12 cellular contexts compared by ENCODE assay signal in genomic region chr1:208179303-208179702, GRCh38.
DNase-seq lines count a peak whose midpoint lies in the region; ATAC-seq, FAIRE-seq and TF ChIP-seq lines count a peak whose summit lies in the region.
"Had no signal": no experiment of that assay in that cellular context is flagged by ENCODE, and none has a peak within 500 bp of the region (broad histone marks: within the 10 kb centered on the region; RNA-seq: fewer than 3 reads in every experiment).

No MANE protein-coding gene starts in this region.

- H4K8ac ChIP-seq in H9 (replicated peaks; ENCODE audit: insufficient read length, low read depth, low read length) = no peak overlapping the region
- no peak overlapping the region for H4K8ac ChIP-seq in mesendoderm (ENCODE audit: low read depth, low read length)

- CTCF ChIA-PET in A549 (lab: Yijun Ruan, JAX) = interaction anchor here (0.6 to 3.2 kb wide), 5 partner anchors 39 to 157 kb away, joined by 3 to 11 read pairs (median 6); partner anchors contain the start of gene PLXNA2
- CTCF ChIA-PET in CD4-positive, alpha-beta T cell (lab: Charles Lee) = no interaction called here

- no peak overlapping the region for H2BK20ac ChIP-seq in H9 (ENCODE audit: low read depth, low read length, poor library complexity, severe bottlenecking)

- H3K9me3 ChIP-seq in A549 (no peaks in the 10 kb centered on the region), H9 (ENCODE audit: control insufficient read depth, low read depth, low read length) (no peaks in the 10 kb centered on the region), WERI-Rb-1 (ENCODE audit: severe bottlenecking) (no peaks in the 10 kb centered on the region)
- no peaks in the 10 kb centered on the region for H3K9me3 ChIP-seq in CD4-positive, alpha-beta T cell (ENCODE audit: control insufficient read depth, low read length)

- H3K36me3 Mint-ChIP-seq in H9 (ENCODE audit: insufficient read depth in 1 of 3, low read depth in 3 of 3) = no peaks in the 10 kb centered on the region
- H3K36me3 Mint-ChIP-seq in CD4-positive, alpha-beta T cell (ENCODE audit: low read depth) = no peaks in the 10 kb centered on the region
- H3K36me3 Mint-ChIP-seq: CD14-positive monocyte had no signal

- H3K18ac ChIP-seq in H9 (ENCODE audit: insufficient read length, low read depth, low read length) = no peak overlapping the region
- no peak overlapping the region for H3K18ac ChIP-seq in mesendoderm (ENCODE audit: low read length)

- H3K27ac Mint-ChIP-seq in H9 = peak overlapping the region in 2 of 3 experiments; percentile 37 to 48; a peak in 1 of 7 replicates
- H3K27ac Mint-ChIP-seq in CD4-positive, alpha-beta T cell = no peak overlapping the region
- H3K27ac Mint-ChIP-seq: stimulated activated naive CD8-positive, alpha-beta T cell treated with anti-CD3 and anti-CD28 coated beads, Interleukin-15, Interleukin-2, amounts not matched to agents 100 ng/mL and 50 ng/mL, for 24 hours had no signal

- H4K20me1 ChIP-seq in H9 (ENCODE audit: control insufficient read depth, insufficient read depth, insufficient read length) = no peaks in the 10 kb centered on the region

- no peak overlapping the region for H2AFZ ChIP-seq in H9 (ENCODE audit: low read length)

- no peak overlapping the region for H2AK5ac ChIP-seq in H9 (ENCODE audit: insufficient read length, low read length)
- H2AK5ac ChIP-seq in mesendoderm (ENCODE audit: low read length) = no peak overlapping the region

- no peak for FAIRE-seq in A549 (lab: Jason Lieb, UNC)
- FAIRE-seq: bronchial epithelial cell had no signal

- H3K79me1 ChIP-seq in H9 (ENCODE audit: insufficient read depth, low read depth, low read length, poor library complexity, severe bottlenecking) (no peaks in the 10 kb centered on the region), mesendoderm (ENCODE audit: low read length) (peaks cover 6% of the 10 kb centered on the region)

- TF ChIP-seq EP300 in A549 (IDR thresholded peaks at IDR 0.05) = no peak

- no peak overlapping the region for H3K14ac ChIP-seq in H9 (ENCODE audit: insufficient read depth, low read length)

- POLR2A ChIA-PET in A549 (lab: Yijun Ruan, JAX) = interaction anchor here (0.6 kb wide), 1 partner anchor 16 kb away, joined by 3 read pairs; no protein-coding TSS in a partner anchor
- POLR2A ChIA-PET in CD4-positive, alpha-beta T cell (lab: Charles Lee) = no interaction called here

- TF ChIP-seq POLR2A in A549 (IDR thresholded peaks at IDR 0.05; ENCODE audit: low read length) = no peak
- no peak for TF ChIP-seq POLR2A in GM18505 (IDR thresholded peaks at IDR 0.05; ENCODE audit: borderline replicate concordance, extremely low read depth, insufficient read depth, insufficient read length)

- H2BK5ac ChIP-seq in H9 (ENCODE audit: insufficient read length, low read length) (no peak overlapping the region), mesendoderm (ENCODE audit: low read length) (no peak overlapping the region)

- H3K36me3 ChIP-seq in WERI-Rb-1 (peaks cover 4% of the 10 kb centered on the region; the same call in 1 of the 2 replicates), mesendoderm (ENCODE audit: control insufficient read depth, insufficient read depth, low read length) (no peaks in the 10 kb centered on the region)

- H3K23me2 ChIP-seq in H9 (ENCODE audit: insufficient read length, low read depth, low read length, poor library complexity, severe bottlenecking) = peaks cover 3% of the 10 kb centered on the region

- peaks cover 83% of the 10 kb centered on the region for H3K4me1 ChIP-seq in A549
- H3K4me1 ChIP-seq in H9 (ENCODE audit: insufficient read depth, low read length) = peaks cover 3% of the 10 kb centered on the region; the same call in 1 of the 2 replicates
- H3K4me1 ChIP-seq in mesendoderm (ENCODE audit: control insufficient read depth, low read depth, low read length) = peaks cover 30% of the 10 kb centered on the region

- no peak overlapping the region for H3T11ph ChIP-seq in H9 (ENCODE audit: low read length)

- H3K4ac ChIP-seq in H9 (ENCODE audit: low read depth, low read length) = no peak overlapping the region
- H3K4ac ChIP-seq in mesendoderm (ENCODE audit: low read depth, low read length) = no peak overlapping the region

- H3K27me3 ChIP-seq in H9 (ENCODE audit: insufficient read depth, low read length) (no peaks in the 10 kb centered on the region), WERI-Rb-1 (ENCODE audit: insufficient read depth, low read depth, severe bottlenecking) (no peaks in the 10 kb centered on the region), mesendoderm (ENCODE audit: insufficient read depth, low read length, poor library complexity) (no peaks in the 10 kb centered on the region)
- no peaks in the 10 kb centered on the region for H3K27me3 ChIP-seq in CD4-positive, alpha-beta T cell (ENCODE audit: control insufficient read depth, insufficient read depth, low read length)

- H3K79me2 ChIP-seq in H9 (ENCODE audit: insufficient read depth, low read length) = no peaks in the 10 kb centered on the region
- no peaks in the 10 kb centered on the region for H3K79me2 ChIP-seq in mesendoderm (ENCODE audit: control insufficient read depth, insufficient read depth, low read length)

- no peak for TF ChIP-seq CTCF in A549 (IDR thresholded peaks at IDR 0.05)
- TF ChIP-seq CTCF in H9 (conservative IDR thresholded peaks at IDR 0.05) = no peak
- no peak for TF ChIP-seq CTCF in WERI-Rb-1 (IDR thresholded peaks at IDR 0.05; ENCODE audit: low read depth, low read length)
- TF ChIP-seq CTCF in CD4-positive, alpha-beta T cell (IDR thresholded peaks at IDR 0.05) = no peak

- H3K23ac ChIP-seq in H9 (ENCODE audit: insufficient read length, low read depth, low read length) = no peak overlapping the region
- H3K23ac ChIP-seq in mesendoderm (ENCODE audit: low read length) = no peak overlapping the region

- H3K4me3 ChIP-seq in A549 (no peak overlapping the region), WERI-Rb-1 (ENCODE audit: low read depth, low read length) (no peak overlapping the region), mesendoderm (ENCODE audit: low read length) (no peak overlapping the region)

- no peak overlapping the region for H2BK12ac ChIP-seq in H9 (ENCODE audit: insufficient read length, low read depth, low read length)

- ATAC-seq in A549 (peak in 1 of 2 experiments; percentile 6; a peak in 1 of 6 replicates), GM18907 (IDR thresholded peaks at IDR 0.05; ENCODE audit: unreplicated experiment) (no peak), HG02678 (IDR thresholded peaks at IDR 0.05; ENCODE audit: unreplicated experiment) (no peak), GM18505 (IDR thresholded peaks at IDR 0.05; ENCODE audit: unreplicated experiment) (no peak)
- no peak for ATAC-seq in CD4-positive, alpha-beta T cell (ENCODE audit: poor library complexity)

- no peak overlapping the region for H3K4me3 Mint-ChIP-seq in H9
- H3K4me3 Mint-ChIP-seq in CD4-positive, alpha-beta T cell = no peak overlapping the region
- H3K4me3 Mint-ChIP-seq: CD14-positive monocyte; stimulated activated naive CD8-positive, alpha-beta T cell treated with anti-CD3 and anti-CD28 coated beads, Interleukin-15, Interleukin-2, amounts not matched to agents 100 ng/mL and 50 ng/mL, for 24 hours had no signal

- intact Hi-C loops in CD4-positive, alpha-beta T cell (cut with DNase I, micrococcal nuclease) = no loop called here

- peaks cover 50 to 65% of the 10 kb centered on the region in 2 experiments for H3K4me1 Mint-ChIP-seq in H9
- no peaks in the 10 kb centered on the region for H3K4me1 Mint-ChIP-seq in CD4-positive, alpha-beta T cell (ENCODE audit: low read depth)

- H3K9me3 Mint-ChIP-seq in H9 = no peaks in the 10 kb centered on the region
- no peaks in the 10 kb centered on the region for H3K9me3 Mint-ChIP-seq in CD4-positive, alpha-beta T cell
- H3K9me3 Mint-ChIP-seq: CD14-positive monocyte; stimulated activated naive CD8-positive, alpha-beta T cell treated with anti-CD3 and anti-CD28 coated beads, Interleukin-15, Interleukin-2, amounts not matched to agents 100 ng/mL and 50 ng/mL, for 24 hours had no signal

- H2BK15ac ChIP-seq in H9 (ENCODE audit: low read depth, low read length) (no peak overlapping the region), mesendoderm (replicated peaks; ENCODE audit: low read depth) (no peak overlapping the region)

- H4K91ac ChIP-seq in H9 (ENCODE audit: insufficient read length, low read depth, low read length) = no peak overlapping the region

- no peak overlapping the region for H2BK120ac ChIP-seq in H9 (ENCODE audit: low read depth, low read length, poor library complexity, severe bottlenecking)
- no peak overlapping the region for H2BK120ac ChIP-seq in mesendoderm (ENCODE audit: low read depth, low read length)

- H3K27me3 Mint-ChIP-seq in H9 (ENCODE audit: low read depth) = peaks cover 1% of the 10 kb centered on the region; the same call in 1 of the 2 replicates
- H3K27me3 Mint-ChIP-seq in CD4-positive, alpha-beta T cell = peaks cover 12% of the 10 kb centered on the region
- H3K27me3 Mint-ChIP-seq: stimulated activated naive CD8-positive, alpha-beta T cell treated with anti-CD3 and anti-CD28 coated beads, Interleukin-15, Interleukin-2, amounts not matched to agents 100 ng/mL and 50 ng/mL, for 24 hours had no signal

- DNase-seq in A549 (ENCODE audit: low read depth in 1 of 2, low spot score in 1 of 2) (peak in 1 of 2 experiments; percentile 40), H9 (no peak), WERI-Rb-1 (no peak), mesendoderm (peak; percentile 43)
- no peak for DNase-seq in CD4-positive, alpha-beta T cell
- DNase-seq: NCI-H1105 had no signal

- no peak overlapping the region for H3K9ac ChIP-seq in H9 (ENCODE audit: extremely low read depth, insufficient read length, low read length)
- H3K9ac ChIP-seq in mesendoderm (ENCODE audit: low read length) = no peak overlapping the region

- WGBS in A549 (ENCODE audit: missing lambda C conversion rate) = 45% methylated on average over 5 of the region's 5 CpGs
- whole genome bisulfite sequencing in H9 (ENCODE audit: extremely low coverage, insufficient read length, low lambda C conversion rate) = no CpG with 5 or more reads among the region's 5 CpGs
- no CpG with 5 or more reads among the region's 5 CpGs for WGBS in mesendoderm (ENCODE audit: extremely low coverage, insufficient coverage, low lambda C conversion rate)

- no peak for TF ChIP-seq RAD21 in A549 (conservative IDR thresholded peaks at IDR 0.05 in 1 of 2, IDR thresholded peaks at IDR 0.05 in 1 of 2)

- H3K4me2 ChIP-seq in A549 = peak overlapping the region; percentile 59
- no peak overlapping the region for H3K4me2 ChIP-seq in H9 (ENCODE audit: insufficient read depth, insufficient read length, low read length)
- no peak overlapping the region for H3K4me2 ChIP-seq in mesendoderm (ENCODE audit: low read length)

- H4K5ac ChIP-seq in H9 (ENCODE audit: insufficient read length, low read depth, low read length) (no peak overlapping the region), mesendoderm (ENCODE audit: low read length) (no peak overlapping the region)

- H3K27ac ChIP-seq in A549 (peak overlapping the region; percentile 49 to 63; a peak in 5 of 6 replicates), H9 (ENCODE audit: insufficient read length, low read depth, low read length) (no peak overlapping the region), WERI-Rb-1 (peak overlapping the region; percentile 1; the same call in 1 of the 2 replicates), mesendoderm (ENCODE audit: low read depth, low read length) (no peak overlapping the region)
- H3K27ac ChIP-seq in CD4-positive, alpha-beta T cell (ENCODE audit: low read depth, low read length) = no peak overlapping the region

- H3K56ac ChIP-seq in H9 (ENCODE audit: insufficient read length, low read depth, low read length) (no peak overlapping the region), mesendoderm (ENCODE audit: low read length) (no peak overlapping the region)

Comparison
In these comparisons a context has a peak if more than half of its experiments do, and no peak if none do; other contexts are left out.
1. H3K27ac ChIP-seq: peak in A549 (2 of 2) and WERI-Rb-1 (single experiment); none in H9 (single experiment), mesendoderm (single experiment) and CD4-positive, alpha-beta T cell (single experiment).